10 cellular contexts compared by ENCODE assay signal in the genomic region with DNA sequence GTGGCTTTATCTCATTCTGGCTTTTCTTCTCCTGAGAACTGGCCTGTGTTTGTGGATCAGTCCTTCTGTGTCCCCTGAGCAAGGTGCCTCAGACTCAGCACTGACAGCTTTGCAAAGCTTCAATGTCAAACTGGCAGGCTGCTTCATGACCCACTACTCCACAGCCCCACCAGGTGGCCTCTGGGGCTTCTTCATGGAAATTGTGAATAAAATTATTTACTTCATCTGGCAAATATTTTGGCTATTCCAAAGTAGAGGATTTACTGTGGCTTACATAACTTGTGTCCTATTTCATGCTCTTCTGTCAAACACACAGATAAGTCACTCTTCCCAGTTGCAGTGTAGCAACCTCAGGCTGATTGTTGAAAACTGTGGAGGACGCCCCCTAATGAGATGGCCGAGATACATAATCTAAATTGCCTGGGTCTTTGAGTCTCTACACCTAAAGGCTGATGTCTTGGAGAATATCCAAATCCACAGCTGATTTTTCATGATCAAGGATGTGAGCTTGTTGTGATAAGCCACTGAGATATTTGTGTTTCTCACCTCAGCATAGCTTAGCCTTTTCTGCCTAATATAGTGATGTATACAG.
DNase-seq lines count a peak whose midpoint lies in the region; ATAC-seq and TF ChIP-seq lines count a peak whose summit lies in the region.
"Had no signal": no experiment of that assay in that cellular context is flagged by ENCODE, and none has a peak within 500 bp of the region (broad histone marks: within the 10 kb centered on the region; RNA-seq: fewer than 3 reads in every experiment).

No MANE protein-coding gene starts in this region.

- H3K4me1 Mint-ChIP-seq in endothelial cell (ENCODE audit: unreplicated experiment) = no peaks in the 10 kb centered on the region
- H3K4me1 Mint-ChIP-seq: activated naive CD4-positive, alpha-beta T cell treated with anti-CD3 and anti-CD28 coated beads, Interleukin-2, amount 10 ng/mL, durations not matched to agents 7 days and 5 days had no signal

- no peak for TF ChIP-seq EP300 in neural cell (conservative IDR thresholded peaks at IDR 0.05; ENCODE audit: poor library complexity, severe bottlenecking)

- H3K9me3 ChIP-seq in neural cell (ENCODE audit: low read length) (no peaks in the 10 kb centered on the region), uterus (no peaks in the 10 kb centered on the region)

- H3K4me3 ChIP-seq in neural cell (ENCODE audit: low read length) (no peak overlapping the region), uterus (no peak overlapping the region)

- H3K4me3 Mint-ChIP-seq in endothelial cell (ENCODE audit: unreplicated experiment) = no peak overlapping the region
- H3K4me3 Mint-ChIP-seq: activated naive CD4-positive, alpha-beta T cell treated with anti-CD3 and anti-CD28 coated beads, Interleukin-2, amount 10 ng/mL, durations not matched to agents 7 days and 5 days had no signal

- no peak overlapping the region for H2AFZ ChIP-seq in neural cell (ENCODE audit: low read depth, low read length)

- no peaks in the 10 kb centered on the region for H4K20me1 ChIP-seq in neural cell (ENCODE audit: insufficient read depth)

- no peaks in the 10 kb centered on the region for H3K36me3 ChIP-seq in neural cell (ENCODE audit: insufficient read depth, low read length)
- H3K36me3 ChIP-seq in uterus = no peaks in the 10 kb centered on the region

- no peak overlapping the region for H3K4me2 ChIP-seq in neural cell (ENCODE audit: low read length)

- no peak for TF ChIP-seq POLR2A in uterus (IDR thresholded peaks at IDR 0.05)

- H3K36me3 Mint-ChIP-seq in endothelial cell (ENCODE audit: low read depth, unreplicated experiment) = no peaks in the 10 kb centered on the region
- H3K36me3 Mint-ChIP-seq: activated naive CD4-positive, alpha-beta T cell treated with anti-CD3 and anti-CD28 coated beads, Interleukin-2, amount 10 ng/mL, durations not matched to agents 7 days and 5 days had no signal

- no peaks in the 10 kb centered on the region for H3K9me2 ChIP-seq in neural cell (ENCODE audit: insufficient read depth, low read length)

- H3K27me3 ChIP-seq in neural cell (ENCODE audit: insufficient read depth, low read depth, low read length) (no peaks in the 10 kb centered on the region), uterus (no peaks in the 10 kb centered on the region)

- H3K27ac ChIP-seq in neural cell (ENCODE audit: low read length) (no peak overlapping the region), uterus (no peak overlapping the region)

- peak; percentile 37 for TF ChIP-seq RAD21 in neural cell (conservative IDR thresholded peaks at IDR 0.05)

- H3K9ac ChIP-seq in neural cell (ENCODE audit: low read length) = no peak overlapping the region

- DNase-seq in DMS 273 (lab: John Stamatoyannopoulos, UW; ENCODE audit: unreplicated experiment) (peak; percentile 6), DMS 273 treated with DMSO at 0.1 percent for 48 hours (lab: John Stamatoyannopoulos, UW) (no peak), NCI-H226 (peak; percentile 32), endothelial cell (ENCODE audit: low spot score) (peak; percentile 10), EL (no peak), uterus (no peak)
- DNase-seq: 8988T; activated naive CD4-positive, alpha-beta T cell treated with anti-CD3 and anti-CD28 coated beads, Interleukin-2, amount 10 ng/mL, durations not matched to agents 7 days and 5 days had no signal

- H3K27me3 Mint-ChIP-seq in endothelial cell (ENCODE audit: unreplicated experiment) = peaks cover 2% of the 10 kb centered on the region
- H3K27me3 Mint-ChIP-seq: activated naive CD4-positive, alpha-beta T cell treated with anti-CD3 and anti-CD28 coated beads, Interleukin-2, amount 10 ng/mL, durations not matched to agents 7 days and 5 days had no signal

- H3F3A ChIP-seq in neural cell (ENCODE audit: insufficient read depth, low read length, poor library complexity, severe bottlenecking) = no peaks in the 10 kb centered on the region

- TF ChIP-seq CTCF in endothelial cell (IDR thresholded peaks at IDR 0.05; ENCODE audit: unreplicated experiment) = peak; percentile 40
- TF ChIP-seq CTCF in neural cell (IDR thresholded peaks at IDR 0.05; ENCODE audit: poor library complexity, severe bottlenecking) = peak; percentile 24
- TF ChIP-seq CTCF in uterus (IDR thresholded peaks at IDR 0.05) = no peak

- H3K9me3 Mint-ChIP-seq in endothelial cell (ENCODE audit: unreplicated experiment) = no peaks in the 10 kb centered on the region
- H3K9me3 Mint-ChIP-seq: activated naive CD4-positive, alpha-beta T cell treated with anti-CD3 and anti-CD28 coated beads, Interleukin-2, amount 10 ng/mL, durations not matched to agents 7 days and 5 days had no signal

- intact Hi-C loops in uterus (cut with DNase I; ENCODE audit: low total_unique reads) = no loop called here

- no peaks in the 10 kb centered on the region for H3K4me1 ChIP-seq in uterus

- H3K79me2 ChIP-seq in neural cell (replicated peaks; ENCODE audit: insufficient read depth, low read length) = no peaks in the 10 kb centered on the region

- H3K27ac Mint-ChIP-seq in endothelial cell (ENCODE audit: unreplicated experiment) = no peak overlapping the region
- H3K27ac Mint-ChIP-seq: activated naive CD4-positive, alpha-beta T cell treated with anti-CD3 and anti-CD28 coated beads, Interleukin-2, amount 10 ng/mL, durations not matched to agents 7 days and 5 days had no signal

- ATAC-seq in HG03521 (IDR thresholded peaks at IDR 0.05; ENCODE audit: unreplicated experiment) = no peak

TF ChIP-seq in neural cell, 6 proteins besides CTCF, POLR2A, EP300 and RAD21:
- no peak for TF ChIP-seq POLR2AphosphoS5 (IDR thresholded peaks at IDR 0.05)
- TF ChIP-seq, protein P1, sequence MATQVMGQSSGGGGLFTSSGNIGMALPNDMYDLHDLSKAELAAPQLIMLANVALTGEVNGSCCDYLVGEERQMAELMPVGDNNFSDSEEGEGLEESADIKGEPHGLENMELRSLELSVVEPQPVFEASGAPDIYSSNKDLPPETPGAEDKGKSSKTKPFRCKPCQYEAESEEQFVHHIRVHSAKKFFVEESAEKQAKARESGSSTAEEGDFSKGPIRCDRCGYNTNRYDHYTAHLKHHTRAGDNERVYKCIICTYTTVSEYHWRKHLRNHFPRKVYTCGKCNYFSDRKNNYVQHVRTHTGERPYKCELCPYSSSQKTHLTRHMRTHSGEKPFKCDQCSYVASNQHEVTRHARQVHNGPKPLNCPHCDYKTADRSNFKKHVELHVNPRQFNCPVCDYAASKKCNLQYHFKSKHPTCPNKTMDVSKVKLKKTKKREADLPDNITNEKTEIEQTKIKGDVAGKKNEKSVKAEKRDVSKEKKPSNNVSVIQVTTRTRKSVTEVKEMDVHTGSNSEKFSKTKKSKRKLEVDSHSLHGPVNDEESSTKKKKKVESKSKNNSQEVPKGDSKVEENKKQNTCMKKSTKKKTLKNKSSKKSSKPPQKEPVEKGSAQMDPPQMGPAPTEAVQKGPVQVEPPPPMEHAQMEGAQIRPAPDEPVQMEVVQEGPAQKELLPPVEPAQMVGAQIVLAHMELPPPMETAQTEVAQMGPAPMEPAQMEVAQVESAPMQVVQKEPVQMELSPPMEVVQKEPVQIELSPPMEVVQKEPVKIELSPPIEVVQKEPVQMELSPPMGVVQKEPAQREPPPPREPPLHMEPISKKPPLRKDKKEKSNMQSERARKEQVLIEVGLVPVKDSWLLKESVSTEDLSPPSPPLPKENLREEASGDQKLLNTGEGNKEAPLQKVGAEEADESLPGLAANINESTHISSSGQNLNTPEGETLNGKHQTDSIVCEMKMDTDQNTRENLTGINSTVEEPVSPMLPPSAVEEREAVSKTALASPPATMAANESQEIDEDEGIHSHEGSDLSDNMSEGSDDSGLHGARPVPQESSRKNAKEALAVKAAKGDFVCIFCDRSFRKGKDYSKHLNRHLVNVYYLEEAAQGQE (IDR thresholded peaks at IDR 0.05; ENCODE audit: borderline replicate concordance) = no peak
- no peak for TF ChIP-seq EZH2 (IDR thresholded peaks at IDR 0.05; ENCODE audit: borderline replicate concordance, insufficient read depth, low read length, poor library complexity, severe bottlenecking)
- TF ChIP-seq MXI1 (conservative IDR thresholded peaks at IDR 0.05; ENCODE audit: poor library complexity, severe bottlenecking) = no peak
- TF ChIP-seq TAF1 (IDR thresholded peaks at IDR 0.05; ENCODE audit: low read depth) = no peak
- TF ChIP-seq SMC3 (conservative IDR thresholded peaks at IDR 0.05; ENCODE audit: poor library complexity) = no peak
TF ChIP-seq in neural cell: peak in this region for 0.

Comparison
In these comparisons a context has a peak if more than half of its experiments do, and no peak if none do; other contexts are left out.
1. DNase-seq: peak in DMS 273 (single experiment), NCI-H226 (single experiment) and endothelial cell (single experiment); none in DMS 273 treated with DMSO at 0.1 percent for 48 hours (single experiment), EL (single experiment) and uterus (0 of 2).
2. CTCF ChIP-seq: peak in endothelial cell (single experiment) and neural cell (single experiment); none in uterus (0 of 4).